ENCODE assay signal across 9 cellular contexts in the genomic region with DNA sequence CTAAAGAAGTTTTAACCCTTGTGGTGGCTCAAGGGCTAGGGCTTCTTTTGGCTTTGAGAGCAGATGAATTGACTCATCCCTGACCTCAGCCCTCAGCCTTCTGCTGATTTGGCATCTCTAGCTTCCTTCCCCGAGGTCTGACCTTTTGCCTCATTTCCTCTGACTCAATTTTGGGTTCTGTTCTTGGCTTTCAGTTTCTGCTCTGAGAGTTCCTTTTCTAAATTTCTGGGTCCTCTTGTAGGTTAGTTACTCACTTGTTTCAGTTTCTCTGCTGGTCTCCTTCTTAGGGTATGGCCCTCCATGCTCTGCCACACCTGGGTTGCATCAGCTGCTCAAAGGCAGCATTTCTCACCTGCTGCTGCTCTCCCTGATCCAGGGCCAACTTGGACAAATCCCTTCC. TPM values are rescaled to one million over a fixed set of nuclear protein-coding genes. Genes with fewer than 3 reads are reported as not detected.
DNase-seq lines count a peak whose midpoint lies in the region; ATAC-seq and TF ChIP-seq lines count a peak whose summit lies in the region.
"Had no signal": no experiment of that assay in that cellular context is flagged by ENCODE, and none has a peak within 500 bp of the region (broad histone marks: within the 10 kb centered on the region; RNA-seq: fewer than 3 reads in every experiment).

No MANE protein-coding gene starts in this region.

- H3K4me1 ChIP-seq in skeletal muscle satellite cell (ENCODE audit: control insufficient read depth, insufficient read depth, low read length) (peaks cover 46% of the 10 kb centered on the region), esophagus muscularis mucosa (peaks cover 0 to 4% (median 0%) of the 10 kb centered on the region in 4 donors)
- H3K4me1 ChIP-seq: tibial artery had no signal

- peak; percentile 65 for DNase-seq in KG1 (lab: John Stamatoyannopoulos, UW)
- DNase-seq in fibroblast of mammary gland (ENCODE audit: low read depth), result peak; percentile 96
- DNase-seq in NCI-H1417 (lab: John Stamatoyannopoulos, UW), result no peak
- no peak for DNase-seq in esophagus muscularis mucosa (ENCODE audit: extremely low spot score)

- H3K9me3 ChIP-seq in skeletal muscle satellite cell (replicated peaks; ENCODE audit: low read length) (no peaks in the 10 kb centered on the region), esophagus muscularis mucosa (no peaks in the 10 kb centered on the region)
- H3K9me3 ChIP-seq: tibial artery had no signal

- TF ChIP-seq EP300 in esophagus muscularis mucosa (IDR thresholded peaks at IDR 0.05), result no peak

- H3K27ac ChIP-seq in esophagus muscularis mucosa (replicated peaks in 1 of 4), result peak overlapping the region in 1 of 4 donors; percentile 32
- H3K27ac ChIP-seq: tibial artery had no signal

- H3K4me3 ChIP-seq in WI38 (ENCODE audit: low read depth, low read length), result peak overlapping the region; percentile 31; the same call in 1 of the 2 replicates
- H3K4me3 ChIP-seq in fibroblast of mammary gland (ENCODE audit: control insufficient read depth, low read depth, low read length), result no peak overlapping the region
- peak overlapping the region; percentile 50 for H3K4me3 ChIP-seq in skeletal muscle satellite cell (ENCODE audit: low read length)
- H3K4me3 ChIP-seq in esophagus muscularis mucosa, result no peak overlapping the region
- H3K4me3 ChIP-seq: tibial artery had no signal

- intact Hi-C loops in esophagus muscularis mucosa (cut with DNase I), result no loop called here

- H3K36me3 ChIP-seq in skeletal muscle satellite cell (ENCODE audit: insufficient read depth, low read length) (no peaks in the 10 kb centered on the region), esophagus muscularis mucosa (no peaks in the 10 kb centered on the region)
- H3K36me3 ChIP-seq: tibial artery had no signal

- peak overlapping the region; percentile 39 for H3K9ac ChIP-seq in skeletal muscle satellite cell (ENCODE audit: low read depth, low read length)

- H3K4me2 ChIP-seq in skeletal muscle satellite cell (ENCODE audit: low read length), result peak overlapping the region; percentile 66

- ATAC-seq in GM18499 (IDR thresholded peaks at IDR 0.05; ENCODE audit: insufficient read depth, unreplicated experiment) (peak; percentile 99), GM21786 (IDR thresholded peaks at IDR 0.05; ENCODE audit: unreplicated experiment) (peak; percentile 99)

- TF ChIP-seq CTCF in WI38 (IDR thresholded peaks at IDR 0.05; ENCODE audit: low read depth, low read length), result no peak
- TF ChIP-seq CTCF in fibroblast of mammary gland (conservative IDR thresholded peaks at IDR 0.05; ENCODE audit: control insufficient read depth, insufficient read depth, low read depth, low read length), result peak; percentile 21
- TF ChIP-seq CTCF in esophagus muscularis mucosa (IDR thresholded peaks at IDR 0.05), result no peak

- H3K27me3 ChIP-seq in skeletal muscle satellite cell (ENCODE audit: control insufficient read depth, insufficient read depth, low read length) (no peaks in the 10 kb centered on the region), esophagus muscularis mucosa (peaks cover 0 to 4% (median 0%) of the 10 kb centered on the region in 4 donors)
- H3K27me3 ChIP-seq: tibial artery had no signal

- 23% methylated on average over 1 of the region's 1 CpG for WGBS in esophagus muscularis mucosa

- no peak for TF ChIP-seq POLR2A in esophagus muscularis mucosa (IDR thresholded peaks at IDR 0.05; ENCODE audit: low read depth)

RNA-seq across cellular contexts. Expression of gene PDE4B, which starts 19.4 kb away (rescaled TPM):
- 0.66 and 2.5 TPM in 2 replicates for total RNA-seq in skeletal muscle satellite cell (2012; rRNA removed)
- total RNA-seq in esophagus muscularis mucosa, result 10 to 100 TPM in 1 of 4 donors, 1 to 10 TPM in 3; 3.7 to 16.6 (median 5.1) TPM

Comparison
In these comparisons a context has a peak if more than half of its experiments do, and no peak if none do; other contexts are left out.
1. DNase-seq: peak in KG1 (single experiment) and fibroblast of mammary gland (single experiment); none in NCI-H1417 (0 of 3) and esophagus muscularis mucosa (single experiment).
2. H3K4me3 ChIP-seq: peak in WI38 (single experiment) and skeletal muscle satellite cell (single experiment); none in fibroblast of mammary gland (single experiment) and esophagus muscularis mucosa (0 of 4).